Comparison of ENCODE assay signal across 1 cellular context in the genomic region with DNA sequence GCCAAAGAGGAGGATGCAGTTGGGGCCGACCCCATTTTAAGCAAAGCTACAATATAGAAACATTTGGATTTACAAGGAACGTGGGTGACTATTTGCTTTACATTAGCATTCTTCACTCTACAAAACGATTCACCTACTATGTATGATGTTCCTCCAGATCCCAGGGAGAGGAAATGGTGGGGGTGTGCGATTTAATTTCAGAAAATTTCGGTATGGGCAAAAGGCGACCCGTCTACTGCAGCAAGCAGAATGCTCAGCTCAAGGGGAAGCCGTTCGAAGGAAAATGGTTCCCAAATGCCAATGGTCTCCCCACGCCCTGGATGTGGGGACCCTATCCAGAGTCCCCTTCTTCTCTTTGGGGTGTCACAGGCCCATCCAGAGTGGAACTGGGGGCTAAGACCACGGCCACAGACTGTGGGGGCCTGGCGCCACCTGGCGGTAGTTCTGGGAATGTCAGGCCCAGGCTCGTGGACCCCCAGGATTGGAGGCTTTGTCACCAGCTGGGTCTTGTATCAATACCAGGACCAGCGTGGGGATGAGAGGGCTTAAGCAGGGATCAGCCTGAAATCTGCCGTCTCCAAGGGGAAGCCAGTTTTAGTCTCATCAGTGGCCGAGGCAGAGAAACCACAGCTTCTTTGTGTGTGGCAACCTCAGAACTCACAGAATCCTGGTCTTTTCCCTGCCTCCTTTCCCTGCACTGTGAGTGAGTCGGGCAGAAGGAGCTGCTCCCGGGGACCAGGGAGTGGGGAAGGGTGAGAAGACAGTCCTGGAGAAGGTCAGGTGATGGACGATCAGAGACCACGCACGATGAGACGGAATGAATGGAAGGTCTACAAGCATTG.
A peak's percentile ranks its signal among the peaks of the same experiment; 100 is the strongest.
TF ChIP-seq lines count a peak whose summit lies in the region.

No MANE protein-coding gene starts in this region.

TF ChIP-seq in H1, 55 proteins besides CTCF, POLR2A, EP300 and RAD21:
- peak; percentile 62; the same call in 1 of the 2 replicates for TF ChIP-seq BACH1 (IDR thresholded peaks at IDR 0.05; ENCODE audit: low read length)
- no peak for TF ChIP-seq POU5F1 (IDR thresholded peaks at IDR 0.05; ENCODE audit: low read depth, low read length)
- TF ChIP-seq, protein P1, sequence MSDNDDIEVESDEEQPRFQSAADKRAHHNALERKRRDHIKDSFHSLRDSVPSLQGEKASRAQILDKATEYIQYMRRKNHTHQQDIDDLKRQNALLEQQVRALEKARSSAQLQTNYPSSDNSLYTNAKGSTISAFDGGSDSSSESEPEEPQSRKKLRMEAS (IDR thresholded peaks at IDR 0.05): peak; percentile 39; the same call in 1 of the 2 replicates
- no peak for TF ChIP-seq GABPA (IDR thresholded peaks at IDR 0.05; ENCODE audit: borderline replicate concordance, insufficient read depth, low read length)
- no peak for TF ChIP-seq YY1 (IDR thresholded peaks at IDR 0.05; ENCODE audit: low read depth, low read length)
- TF ChIP-seq, protein P2, sequence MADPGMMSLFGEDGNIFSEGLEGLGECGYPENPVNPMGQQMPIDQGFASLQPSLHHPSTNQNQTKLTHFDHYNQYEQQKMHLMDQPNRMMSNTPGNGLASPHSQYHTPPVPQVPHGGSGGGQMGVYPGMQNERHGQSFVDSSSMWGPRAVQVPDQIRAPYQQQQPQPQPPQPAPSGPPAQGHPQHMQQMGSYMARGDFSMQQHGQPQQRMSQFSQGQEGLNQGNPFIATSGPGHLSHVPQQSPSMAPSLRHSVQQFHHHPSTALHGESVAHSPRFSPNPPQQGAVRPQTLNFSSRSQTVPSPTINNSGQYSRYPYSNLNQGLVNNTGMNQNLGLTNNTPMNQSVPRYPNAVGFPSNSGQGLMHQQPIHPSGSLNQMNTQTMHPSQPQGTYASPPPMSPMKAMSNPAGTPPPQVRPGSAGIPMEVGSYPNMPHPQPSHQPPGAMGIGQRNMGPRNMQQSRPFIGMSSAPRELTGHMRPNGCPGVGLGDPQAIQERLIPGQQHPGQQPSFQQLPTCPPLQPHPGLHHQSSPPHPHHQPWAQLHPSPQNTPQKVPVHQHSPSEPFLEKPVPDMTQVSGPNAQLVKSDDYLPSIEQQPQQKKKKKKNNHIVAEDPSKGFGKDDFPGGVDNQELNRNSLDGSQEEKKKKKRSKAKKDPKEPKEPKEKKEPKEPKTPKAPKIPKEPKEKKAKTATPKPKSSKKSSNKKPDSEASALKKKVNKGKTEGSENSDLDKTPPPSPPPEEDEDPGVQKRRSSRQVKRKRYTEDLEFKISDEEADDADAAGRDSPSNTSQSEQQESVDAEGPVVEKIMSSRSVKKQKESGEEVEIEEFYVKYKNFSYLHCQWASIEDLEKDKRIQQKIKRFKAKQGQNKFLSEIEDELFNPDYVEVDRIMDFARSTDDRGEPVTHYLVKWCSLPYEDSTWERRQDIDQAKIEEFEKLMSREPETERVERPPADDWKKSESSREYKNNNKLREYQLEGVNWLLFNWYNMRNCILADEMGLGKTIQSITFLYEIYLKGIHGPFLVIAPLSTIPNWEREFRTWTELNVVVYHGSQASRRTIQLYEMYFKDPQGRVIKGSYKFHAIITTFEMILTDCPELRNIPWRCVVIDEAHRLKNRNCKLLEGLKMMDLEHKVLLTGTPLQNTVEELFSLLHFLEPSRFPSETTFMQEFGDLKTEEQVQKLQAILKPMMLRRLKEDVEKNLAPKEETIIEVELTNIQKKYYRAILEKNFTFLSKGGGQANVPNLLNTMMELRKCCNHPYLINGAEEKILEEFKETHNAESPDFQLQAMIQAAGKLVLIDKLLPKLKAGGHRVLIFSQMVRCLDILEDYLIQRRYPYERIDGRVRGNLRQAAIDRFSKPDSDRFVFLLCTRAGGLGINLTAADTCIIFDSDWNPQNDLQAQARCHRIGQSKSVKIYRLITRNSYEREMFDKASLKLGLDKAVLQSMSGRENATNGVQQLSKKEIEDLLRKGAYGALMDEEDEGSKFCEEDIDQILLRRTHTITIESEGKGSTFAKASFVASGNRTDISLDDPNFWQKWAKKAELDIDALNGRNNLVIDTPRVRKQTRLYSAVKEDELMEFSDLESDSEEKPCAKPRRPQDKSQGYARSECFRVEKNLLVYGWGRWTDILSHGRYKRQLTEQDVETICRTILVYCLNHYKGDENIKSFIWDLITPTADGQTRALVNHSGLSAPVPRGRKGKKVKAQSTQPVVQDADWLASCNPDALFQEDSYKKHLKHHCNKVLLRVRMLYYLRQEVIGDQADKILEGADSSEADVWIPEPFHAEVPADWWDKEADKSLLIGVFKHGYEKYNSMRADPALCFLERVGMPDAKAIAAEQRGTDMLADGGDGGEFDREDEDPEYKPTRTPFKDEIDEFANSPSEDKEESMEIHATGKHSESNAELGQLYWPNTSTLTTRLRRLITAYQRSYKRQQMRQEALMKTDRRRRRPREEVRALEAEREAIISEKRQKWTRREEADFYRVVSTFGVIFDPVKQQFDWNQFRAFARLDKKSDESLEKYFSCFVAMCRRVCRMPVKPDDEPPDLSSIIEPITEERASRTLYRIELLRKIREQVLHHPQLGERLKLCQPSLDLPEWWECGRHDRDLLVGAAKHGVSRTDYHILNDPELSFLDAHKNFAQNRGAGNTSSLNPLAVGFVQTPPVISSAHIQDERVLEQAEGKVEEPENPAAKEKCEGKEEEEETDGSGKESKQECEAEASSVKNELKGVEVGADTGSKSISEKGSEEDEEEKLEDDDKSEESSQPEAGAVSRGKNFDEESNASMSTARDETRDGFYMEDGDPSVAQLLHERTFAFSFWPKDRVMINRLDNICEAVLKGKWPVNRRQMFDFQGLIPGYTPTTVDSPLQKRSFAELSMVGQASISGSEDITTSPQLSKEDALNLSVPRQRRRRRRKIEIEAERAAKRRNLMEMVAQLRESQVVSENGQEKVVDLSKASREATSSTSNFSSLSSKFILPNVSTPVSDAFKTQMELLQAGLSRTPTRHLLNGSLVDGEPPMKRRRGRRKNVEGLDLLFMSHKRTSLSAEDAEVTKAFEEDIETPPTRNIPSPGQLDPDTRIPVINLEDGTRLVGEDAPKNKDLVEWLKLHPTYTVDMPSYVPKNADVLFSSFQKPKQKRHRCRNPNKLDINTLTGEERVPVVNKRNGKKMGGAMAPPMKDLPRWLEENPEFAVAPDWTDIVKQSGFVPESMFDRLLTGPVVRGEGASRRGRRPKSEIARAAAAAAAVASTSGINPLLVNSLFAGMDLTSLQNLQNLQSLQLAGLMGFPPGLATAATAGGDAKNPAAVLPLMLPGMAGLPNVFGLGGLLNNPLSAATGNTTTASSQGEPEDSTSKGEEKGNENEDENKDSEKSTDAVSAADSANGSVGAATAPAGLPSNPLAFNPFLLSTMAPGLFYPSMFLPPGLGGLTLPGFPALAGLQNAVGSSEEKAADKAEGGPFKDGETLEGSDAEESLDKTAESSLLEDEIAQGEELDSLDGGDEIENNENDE (IDR thresholded peaks at IDR 0.05; ENCODE audit: insufficient replicate concordance, low read length): peak; percentile 35
- no peak for TF ChIP-seq CBX5 (IDR thresholded peaks at IDR 0.05; ENCODE audit: low read depth, low read length)
- peak in 1 of 2 experiments; percentile 62; a peak in 1 of 4 replicates for TF ChIP-seq SIN3A (conservative IDR thresholded peaks at IDR 0.05 in 1 of 2, IDR thresholded peaks at IDR 0.05 in 1 of 2; ENCODE audit: low read depth in 1 of 2, low read length in 2 of 2)
- no peak for TF ChIP-seq SP1 (IDR thresholded peaks at IDR 0.05; ENCODE audit: low read depth, low read length)
- TF ChIP-seq CHD2 (IDR thresholded peaks at IDR 0.05; ENCODE audit: low read length): 0 out of 2 replicates have a peak, but pooled peaks have one; percentile 26
- TF ChIP-seq, protein P3, sequence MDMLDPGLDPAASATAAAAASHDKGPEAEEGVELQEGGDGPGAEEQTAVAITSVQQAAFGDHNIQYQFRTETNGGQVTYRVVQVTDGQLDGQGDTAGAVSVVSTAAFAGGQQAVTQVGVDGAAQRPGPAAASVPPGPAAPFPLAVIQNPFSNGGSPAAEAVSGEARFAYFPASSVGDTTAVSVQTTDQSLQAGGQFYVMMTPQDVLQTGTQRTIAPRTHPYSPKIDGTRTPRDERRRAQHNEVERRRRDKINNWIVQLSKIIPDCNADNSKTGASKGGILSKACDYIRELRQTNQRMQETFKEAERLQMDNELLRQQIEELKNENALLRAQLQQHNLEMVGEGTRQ (IDR thresholded peaks at IDR 0.05; ENCODE audit: low read length): no peak
- no peak for TF ChIP-seq HDAC2 (IDR thresholded peaks at IDR 0.05; ENCODE audit: borderline replicate concordance in 1 of 2, low read depth in 2 of 2, low read length in 2 of 2)
- TF ChIP-seq JUND (IDR thresholded peaks at IDR 0.05; ENCODE audit: low read length): no peak
TF ChIP-seq in H1: peak in this region for 5.
